24 cellular contexts compared by ENCODE assay signal in the genomic region with DNA sequence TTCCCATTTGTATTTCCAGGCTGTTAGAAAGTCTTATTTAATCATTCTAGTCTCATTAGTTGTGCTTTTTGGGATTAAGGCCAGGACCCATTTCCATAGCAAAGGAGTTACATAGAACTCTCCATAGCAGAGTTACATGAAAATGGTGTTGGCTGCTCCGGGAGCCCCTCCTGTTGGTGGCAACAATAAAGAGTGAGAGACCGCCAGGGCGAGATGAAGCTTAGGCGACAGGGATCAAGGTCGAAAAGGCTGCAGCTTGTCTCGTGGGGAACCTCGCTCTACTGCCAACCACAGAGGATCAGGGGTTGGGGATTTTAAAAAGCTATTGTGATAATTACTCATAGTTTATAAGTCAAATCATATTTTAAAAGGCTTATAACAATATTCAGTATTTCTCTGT. TPM values are rescaled to one million over a fixed set of nuclear protein-coding genes. Genes with fewer than 3 reads are reported as not detected.
DNase-seq lines count a peak whose midpoint lies in the region; ATAC-seq and TF ChIP-seq lines count a peak whose summit lies in the region.
"Had no signal": no experiment of that assay in that cellular context is flagged by ENCODE, and none has a peak within 500 bp of the region (broad histone marks: within the 10 kb centered on the region; RNA-seq: fewer than 3 reads in every experiment).

No MANE protein-coding gene starts in this region.

- H3K4me3 Mint-ChIP-seq in WTC11: no peak overlapping the region
- H3K4me3 Mint-ChIP-seq in activated CD4-positive, alpha-beta memory T cell treated with anti-CD3 and anti-CD28 coated beads, Interleukin-2, amount 10 ng/mL, durations not matched to agents 7 days and 5 days: no peak overlapping the region
- no peak overlapping the region for H3K4me3 Mint-ChIP-seq in activated naive CD8-positive, alpha-beta T cell treated with anti-CD3 and anti-CD28 coated beads for 36 hours
- H3K4me3 Mint-ChIP-seq: CD8-positive, alpha-beta T cell had no signal

- TF ChIP-seq CTCF in WTC11 (IDR thresholded peaks at IDR 0.05): no peak

- DNase-seq in cardiac septum (ENCODE audit: low spot score) (peak; percentile 60), right cardiac atrium (no peak), WTC11 (ENCODE audit: low spot score) (no peak)
- DNase-seq in activated CD4-positive, alpha-beta memory T cell treated with anti-CD3 and anti-CD28 coated beads, Interleukin-2, amount 10 ng/mL, durations not matched to agents 7 days and 5 days: no peak
- no peak for DNase-seq in activated naive CD8-positive, alpha-beta T cell treated with anti-CD3 and anti-CD28 coated beads for 36 hours
- DNase-seq: AML-193; C1 segment of cervical spinal cord; CD8-positive, alpha-beta T cell; EL; GF-D8; HCEC 1CT; MG63; NCI-H1048; NCI-H1436; NCI-H187 treated with DMSO at 0.1 percent for 48 hours; NCI-H748 treated with DMSO at 0.1 percent for 48 hours; Peyer's patch had no signal

- intact Hi-C loops in cardiac septum (cut with DNase I): no loop called here
- intact Hi-C loops in right cardiac atrium (cut with DNase I): loop anchor here in 1 of 4 donors (10.0 kb wide), 1 partner anchor 55 kb away; a partner anchor contains a TSS

- H3K27ac Mint-ChIP-seq in WTC11: no peak overlapping the region
- no peak overlapping the region for H3K27ac Mint-ChIP-seq in activated CD4-positive, alpha-beta memory T cell treated with anti-CD3 and anti-CD28 coated beads, Interleukin-2, amount 10 ng/mL, durations not matched to agents 7 days and 5 days
- H3K27ac Mint-ChIP-seq in activated naive CD8-positive, alpha-beta T cell treated with anti-CD3 and anti-CD28 coated beads for 36 hours: no peak overlapping the region
- H3K27ac Mint-ChIP-seq: CD8-positive, alpha-beta T cell had no signal

- H3K4me1 Mint-ChIP-seq in WTC11: peaks cover 46% of the 10 kb centered on the region
- H3K4me1 Mint-ChIP-seq in activated CD4-positive, alpha-beta memory T cell treated with anti-CD3 and anti-CD28 coated beads, Interleukin-2, amount 10 ng/mL, durations not matched to agents 7 days and 5 days: no peaks in the 10 kb centered on the region
- peaks cover 12% of the 10 kb centered on the region for H3K4me1 Mint-ChIP-seq in activated naive CD8-positive, alpha-beta T cell treated with anti-CD3 and anti-CD28 coated beads for 36 hours

- H3K27me3 ChIP-seq in right cardiac atrium (ENCODE audit: control insufficient read depth, insufficient read depth) (no peaks in the 10 kb centered on the region), iPS-18a (ENCODE audit: control insufficient read depth, insufficient read depth, low read length) (peaks cover 16% of the 10 kb centered on the region)
- H3K27me3 ChIP-seq: MG63 had no signal

- POLR2A ChIA-PET in WTC11 (lab: Charles Lee): interaction anchor here (1.0 kb wide), 1 partner anchor 11 kb away, joined by 3 read pairs; no protein-coding TSS in a partner anchor
- POLR2A ChIA-PET in activated CD4-positive, alpha-beta memory T cell treated with anti-CD3 and anti-CD28 coated beads, Interleukin-2, amount 10 ng/mL, durations not matched to agents 7 days and 5 days (lab: Charles Lee): no interaction called here

- 0 out of 2 replicates have a peak, but pooled peaks cover 4% of the 10 kb centered on the region for H3K36me3 Mint-ChIP-seq in WTC11
- H3K36me3 Mint-ChIP-seq in activated CD4-positive, alpha-beta memory T cell treated with anti-CD3 and anti-CD28 coated beads, Interleukin-2, amount 10 ng/mL, durations not matched to agents 7 days and 5 days (ENCODE audit: low read depth): no peaks in the 10 kb centered on the region
- no peaks in the 10 kb centered on the region for H3K36me3 Mint-ChIP-seq in activated naive CD8-positive, alpha-beta T cell treated with anti-CD3 and anti-CD28 coated beads for 36 hours
- H3K36me3 Mint-ChIP-seq: CD8-positive, alpha-beta T cell had no signal

- ATAC-seq in right cardiac atrium: no peak
- peak; percentile 70 for ATAC-seq in WTC11
- ATAC-seq in HG02938 (IDR thresholded peaks at IDR 0.05; ENCODE audit: unreplicated experiment): no peak
- no peak for ATAC-seq in GM18519 (IDR thresholded peaks at IDR 0.05; ENCODE audit: low FRiP score, unreplicated experiment)
- ATAC-seq: CD8-positive, alpha-beta T cell; K562; SK-N-SH treated with all-trans-retinoic acid at 6 μM for 48 hours had no signal

- no peak overlapping the region for H3K27ac ChIP-seq in right cardiac atrium (ENCODE audit: low read length)
- no peak overlapping the region for H3K27ac ChIP-seq in iPS-18a (ENCODE audit: low read length)
- H3K27ac ChIP-seq: Peyer's patch had no signal

- peaks cover 22% of the 10 kb centered on the region for H3K27me3 Mint-ChIP-seq in WTC11 (ENCODE audit: low read depth)
- peaks cover 24% of the 10 kb centered on the region for H3K27me3 Mint-ChIP-seq in activated CD4-positive, alpha-beta memory T cell treated with anti-CD3 and anti-CD28 coated beads, Interleukin-2, amount 10 ng/mL, durations not matched to agents 7 days and 5 days
- peaks cover 45% of the 10 kb centered on the region for H3K27me3 Mint-ChIP-seq in activated naive CD8-positive, alpha-beta T cell treated with anti-CD3 and anti-CD28 coated beads for 36 hours

- H3K9ac ChIP-seq in iPS-18a (ENCODE audit: low read length): no peak overlapping the region

- H3K36me3 ChIP-seq in iPS-18a (ENCODE audit: control insufficient read depth, low read depth, low read length): no peaks in the 10 kb centered on the region
- H3K36me3 ChIP-seq: MG63, Peyer's patch had no signal

- H3K4me3 ChIP-seq in right cardiac atrium (ENCODE audit: low read length) (no peak overlapping the region), iPS-18a (ENCODE audit: low read length) (peak overlapping the region; percentile 7)
- H3K4me3 ChIP-seq: K562, MG63, Peyer's patch had no signal

- peaks cover 3% of the 10 kb centered on the region; the same call in 1 of the 2 replicates for H3K9me3 Mint-ChIP-seq in WTC11
- H3K9me3 Mint-ChIP-seq in activated CD4-positive, alpha-beta memory T cell treated with anti-CD3 and anti-CD28 coated beads, Interleukin-2, amount 10 ng/mL, durations not matched to agents 7 days and 5 days: no peaks in the 10 kb centered on the region
- H3K9me3 Mint-ChIP-seq in activated naive CD8-positive, alpha-beta T cell treated with anti-CD3 and anti-CD28 coated beads for 36 hours: no peaks in the 10 kb centered on the region
- H3K9me3 Mint-ChIP-seq: CD8-positive, alpha-beta T cell had no signal

- H3K4me1 ChIP-seq in right cardiac atrium (ENCODE audit: control insufficient read depth, insufficient read depth, low read length) (no peaks in the 10 kb centered on the region), iPS-18a (ENCODE audit: control insufficient read depth, low read depth, low read length) (peaks cover 31% of the 10 kb centered on the region)

- 79% methylated on average over 7 of the region's 7 CpGs for WGBS in right cardiac atrium

- H3K9me3 ChIP-seq in right cardiac atrium (ENCODE audit: control insufficient read depth, low read length) (no peaks in the 10 kb centered on the region), iPS-18a (ENCODE audit: control insufficient read depth, low read depth, low read length) (no peaks in the 10 kb centered on the region)
- H3K9me3 ChIP-seq: MG63, Peyer's patch had no signal

- CTCF ChIA-PET in WTC11 (lab: Charles Lee): interaction anchor here (0.7 to 2.3 kb wide), 15 partner anchors 15 to 145 kb away, joined by 3 to 8 read pairs (median 4); no protein-coding TSS in a partner anchor
- CTCF ChIA-PET in activated CD4-positive, alpha-beta memory T cell treated with anti-CD3 and anti-CD28 coated beads, Interleukin-2, amount 10 ng/mL, durations not matched to agents 7 days and 5 days (lab: Charles Lee): no interaction called here

TF ChIP-seq in WTC11, 78 proteins besides CTCF, POLR2A, EP300 and RAD21 (continues in another document):
- TF ChIP-seq, protein P1, sequence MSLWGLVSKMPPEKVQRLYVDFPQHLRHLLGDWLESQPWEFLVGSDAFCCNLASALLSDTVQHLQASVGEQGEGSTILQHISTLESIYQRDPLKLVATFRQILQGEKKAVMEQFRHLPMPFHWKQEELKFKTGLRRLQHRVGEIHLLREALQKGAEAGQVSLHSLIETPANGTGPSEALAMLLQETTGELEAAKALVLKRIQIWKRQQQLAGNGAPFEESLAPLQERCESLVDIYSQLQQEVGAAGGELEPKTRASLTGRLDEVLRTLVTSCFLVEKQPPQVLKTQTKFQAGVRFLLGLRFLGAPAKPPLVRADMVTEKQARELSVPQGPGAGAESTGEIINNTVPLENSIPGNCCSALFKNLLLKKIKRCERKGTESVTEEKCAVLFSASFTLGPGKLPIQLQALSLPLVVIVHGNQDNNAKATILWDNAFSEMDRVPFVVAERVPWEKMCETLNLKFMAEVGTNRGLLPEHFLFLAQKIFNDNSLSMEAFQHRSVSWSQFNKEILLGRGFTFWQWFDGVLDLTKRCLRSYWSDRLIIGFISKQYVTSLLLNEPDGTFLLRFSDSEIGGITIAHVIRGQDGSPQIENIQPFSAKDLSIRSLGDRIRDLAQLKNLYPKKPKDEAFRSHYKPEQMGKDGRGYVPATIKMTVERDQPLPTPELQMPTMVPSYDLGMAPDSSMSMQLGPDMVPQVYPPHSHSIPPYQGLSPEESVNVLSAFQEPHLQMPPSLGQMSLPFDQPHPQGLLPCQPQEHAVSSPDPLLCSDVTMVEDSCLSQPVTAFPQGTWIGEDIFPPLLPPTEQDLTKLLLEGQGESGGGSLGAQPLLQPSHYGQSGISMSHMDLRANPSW (CRISPR knock-in tag; conservative IDR thresholded peaks at IDR 0.05; ENCODE audit: low read depth): no peak
- TF ChIP-seq RELA (CRISPR knock-in tag; IDR thresholded peaks at IDR 0.05; ENCODE audit: borderline replicate concordance): no peak
- TF ChIP-seq JAZF1 (CRISPR knock-in tag; IDR thresholded peaks at IDR 0.05): no peak
- TF ChIP-seq, protein P2, sequence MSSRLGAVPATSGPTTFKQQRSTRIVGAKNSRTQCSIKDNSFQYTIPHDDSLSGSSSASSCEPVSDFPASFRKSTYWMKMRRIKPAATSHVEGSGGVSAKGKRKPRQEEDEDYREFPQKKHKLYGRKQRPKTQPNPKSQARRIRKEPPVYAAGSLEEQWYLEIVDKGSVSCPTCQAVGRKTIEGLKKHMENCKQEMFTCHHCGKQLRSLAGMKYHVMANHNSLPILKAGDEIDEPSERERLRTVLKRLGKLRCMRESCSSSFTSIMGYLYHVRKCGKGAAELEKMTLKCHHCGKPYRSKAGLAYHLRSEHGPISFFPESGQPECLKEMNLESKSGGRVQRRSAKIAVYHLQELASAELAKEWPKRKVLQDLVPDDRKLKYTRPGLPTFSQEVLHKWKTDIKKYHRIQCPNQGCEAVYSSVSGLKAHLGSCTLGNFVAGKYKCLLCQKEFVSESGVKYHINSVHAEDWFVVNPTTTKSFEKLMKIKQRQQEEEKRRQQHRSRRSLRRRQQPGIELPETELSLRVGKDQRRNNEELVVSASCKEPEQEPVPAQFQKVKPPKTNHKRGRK (CRISPR knock-in tag; IDR thresholded peaks at IDR 0.05; ENCODE audit: borderline replicate concordance): no peak

RNA-seq across cellular contexts. Expression of a gene that starts 58.4 kb away (rescaled TPM):
- total RNA-seq in cardiac septum (0.40 TPM), right cardiac atrium (1 to 10 TPM in 2 of 4 donors, under 1 TPM in 1, not detected in 1; 0.59 to 3.4 (median 1.0) TPM), WTC11 (2021) (2.9 to 3.6 TPM (median 3.3 TPM) in 3 replicates)
- 0.32 TPM for polyA plus RNA-seq in right cardiac atrium
- total RNA-seq in activated CD4-positive, alpha-beta memory T cell treated with anti-CD3 and anti-CD28 coated beads, Interleukin-2, amount 10 ng/mL, durations not matched to agents 7 days and 5 days: not detected
- total RNA-seq in activated naive CD8-positive, alpha-beta T cell treated with anti-CD3 and anti-CD28 coated beads for 36 hours: under 1 TPM; 0.40 to 0.43 TPM
- total RNA-seq: A172; CD8-positive, alpha-beta T cell; K562; NCI-H460 had no signal
- polyA plus RNA-seq: K562 had no signal
